Comparison of ENCODE assay signal across 9 cellular contexts in genomic region chr15:51842852-51843737, GRCh38. TPM values are rescaled to one million over a fixed set of nuclear protein-coding genes. Genes with fewer than 3 reads are reported as not detected.
DNase-seq lines count a peak whose midpoint lies in the region; ATAC-seq and TF ChIP-seq lines count a peak whose summit lies in the region.
"Had no signal": no experiment of that assay in that cellular context is flagged by ENCODE, and none has a peak within 500 bp of the region (broad histone marks: within the 10 kb centered on the region; RNA-seq: fewer than 3 reads in every experiment).

No MANE protein-coding gene starts in this region.

- H3K9me3 ChIP-seq in esophagus squamous epithelium = no peaks in the 10 kb centered on the region

- H3K27me3 ChIP-seq in esophagus squamous epithelium = no peaks in the 10 kb centered on the region

- H3K4me3 ChIP-seq in esophagus squamous epithelium = no peak overlapping the region

- no peak for TF ChIP-seq CTCF in esophagus squamous epithelium (IDR thresholded peaks at IDR 0.05)

- H3K27me3 Mint-ChIP-seq in stimulated activated naive CD8-positive, alpha-beta T cell treated with anti-CD3 and anti-CD28 coated beads, Interleukin-15, Interleukin-2, amounts not matched to agents 100 ng/mL and 50 ng/mL, for 24 hours = no peaks in the 10 kb centered on the region

- peaks cover 21 to 98% (median 72%) of the 10 kb centered on the region in 3 donors for H3K4me1 ChIP-seq in esophagus squamous epithelium

- intact Hi-C loops in esophagus squamous epithelium (cut with DNase I) = no loop called here

- peaks cover 1% of the 10 kb centered on the region for H3K36me3 Mint-ChIP-seq in stimulated activated naive CD8-positive, alpha-beta T cell treated with anti-CD3 and anti-CD28 coated beads, Interleukin-15, Interleukin-2, amounts not matched to agents 100 ng/mL and 50 ng/mL, for 24 hours (ENCODE audit: low read depth)

- H3K4me1 Mint-ChIP-seq in stimulated activated naive CD8-positive, alpha-beta T cell treated with anti-CD3 and anti-CD28 coated beads, Interleukin-15, Interleukin-2, amounts not matched to agents 100 ng/mL and 50 ng/mL, for 24 hours (ENCODE audit: low read depth) = peaks cover 88% of the 10 kb centered on the region

- H3K27ac Mint-ChIP-seq in stimulated activated naive CD8-positive, alpha-beta T cell treated with anti-CD3 and anti-CD28 coated beads, Interleukin-15, Interleukin-2, amounts not matched to agents 100 ng/mL and 50 ng/mL, for 24 hours = peak overlapping the region; percentile 1

- no peak for ATAC-seq in GM21390 (IDR thresholded peaks at IDR 0.05; ENCODE audit: unreplicated experiment)

- 56 to 62% methylated on average over 6 of the region's 6 CpGs for whole genome bisulfite sequencing in esophagus squamous epithelium, 2 donors

- peak overlapping the region; percentile 45 to 84 (median 64) for H3K27ac ChIP-seq in esophagus squamous epithelium
- H3K27ac ChIP-seq: C4-2B had no signal

- no peaks in the 10 kb centered on the region for H3K9me3 Mint-ChIP-seq in stimulated activated naive CD8-positive, alpha-beta T cell treated with anti-CD3 and anti-CD28 coated beads, Interleukin-15, Interleukin-2, amounts not matched to agents 100 ng/mL and 50 ng/mL, for 24 hours

- DNase-seq in activated CD8-positive, alpha-beta memory T cell treated with anti-CD3 and anti-CD28 coated beads, Interleukin-2, amount 50 U/mL, for 4 hours = peak; percentile 20
- DNase-seq in activated CD8-positive, alpha-beta memory T cell treated with anti-CD3 and anti-CD28 coated beads for 24 hours = no peak
- DNase-seq in NCI-H226 (peak; percentile 99), esophagus squamous epithelium (lab: John Stamatoyannopoulos, UW) (no peak), UCSD-AML1 (lab: John Stamatoyannopoulos, UW; ENCODE audit: unreplicated experiment) (no peak), NCI-H2081 (lab: John Stamatoyannopoulos, UW) (no peak)

- no peaks in the 10 kb centered on the region for H3K36me3 ChIP-seq in esophagus squamous epithelium

- H3K4me3 Mint-ChIP-seq in stimulated activated naive CD8-positive, alpha-beta T cell treated with anti-CD3 and anti-CD28 coated beads, Interleukin-15, Interleukin-2, amounts not matched to agents 100 ng/mL and 50 ng/mL, for 24 hours = no peak overlapping the region

- no peak for TF ChIP-seq POLR2A in esophagus squamous epithelium (IDR thresholded peaks at IDR 0.05)

RNA-seq across cellular contexts. Expression of gene TMOD3, which starts 13.6 kb away (rescaled TPM):
- total RNA-seq in esophagus squamous epithelium = 10 to 100 TPM; 52.3 to 70.2 (median 62.5) TPM

Comparison
In these comparisons a context has a peak if more than half of its experiments do, and no peak if none do; other contexts are left out.
1. DNase-seq: peak in activated CD8-positive, alpha-beta memory T cell treated with anti-CD3 and anti-CD28 coated beads, Interleukin-2, amount 50 U/mL, for 4 hours (single experiment) and NCI-H226 (single experiment); none in activated CD8-positive, alpha-beta memory T cell treated with anti-CD3 and anti-CD28 coated beads for 24 hours (single experiment), esophagus squamous epithelium (single experiment), UCSD-AML1 (single experiment) and NCI-H2081 (0 of 2).